8 cellular contexts compared by ENCODE assay signal in the genomic region with DNA sequence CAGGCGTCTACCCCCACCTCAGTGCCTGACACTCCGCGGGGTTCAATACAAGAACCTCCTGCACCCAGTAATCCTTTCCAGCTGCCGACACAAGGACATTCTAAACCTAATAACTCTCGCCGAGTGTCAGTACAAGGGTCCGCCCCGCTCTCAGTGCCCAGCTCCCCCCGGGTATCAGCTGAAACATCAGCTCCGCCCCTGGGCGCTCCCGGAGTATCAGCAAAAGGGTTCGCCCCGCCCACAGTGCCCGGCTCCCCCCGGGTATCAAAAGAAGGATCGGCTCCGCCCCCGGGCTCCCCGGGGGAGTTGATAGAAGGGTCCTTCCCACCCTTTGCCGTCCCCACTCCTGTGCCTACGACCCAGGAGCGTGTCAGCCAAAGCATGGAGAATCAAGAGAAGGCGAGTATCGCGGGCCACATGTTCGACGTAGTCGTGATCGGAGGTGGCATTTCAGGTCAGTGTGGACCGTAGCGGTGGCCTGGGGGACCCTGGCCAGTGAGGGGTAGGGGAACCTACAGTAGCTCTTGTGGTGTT. TPM values are rescaled to one million over a fixed set of nuclear protein-coding genes. Genes with fewer than 3 reads are reported as not detected.
DNase-seq lines count a peak whose midpoint lies in the region; ATAC-seq, FAIRE-seq and TF ChIP-seq lines count a peak whose summit lies in the region.

A gene (plus strand): TSS at position 339 of the 534 bp plus-strand sequence. CDS start 43 bp downstream, at position 382.

- H3K4me3 Mint-ChIP-seq in T-cell, result peak within 1 kb of the TSS; percentile 82 to 89 (median 86)

- no peak for TF ChIP-seq POLR2A in HCT116 (IDR thresholded peaks at IDR 0.05; ENCODE audit: borderline replicate concordance, extremely low read depth, insufficient read depth, insufficient read length)
- no peak for TF ChIP-seq POLR2A in breast epithelium (IDR thresholded peaks at IDR 0.05)
- TF ChIP-seq POLR2A in GM12891 (IDR thresholded peaks at IDR 0.05; ENCODE audit: low read depth, low read length), result no peak

- CTCF ChIA-PET in HCT116 (lab: Charles Lee) (interaction anchor here (1.7 kb wide), 1 partner anchor 94 kb away, joined by 4 read pairs; no protein-coding TSS in a partner anchor), T-cell (lab: Charles Lee) (no interaction called here)

- no peak within 1 kb of the TSS; the same call in 1 of the 2 replicates for H3K27ac ChIP-seq in HCT116 (ENCODE audit: low read depth, low read length)
- H3K27ac ChIP-seq in breast epithelium, result peak within 1 kb of the TSS; percentile 80 to 89
- H3K27ac ChIP-seq in Karpas-422 (ENCODE audit: low read length), result no peak within 1 kb of the TSS

- TF ChIP-seq RAD21 in HCT116 (IDR thresholded peaks at IDR 0.05; ENCODE audit: low read depth), result no peak

- H4K20me1 ChIP-seq in HCT116 (ENCODE audit: insufficient read depth), result no peaks in the 10 kb centered on the region
- H4K20me1 ChIP-seq in Karpas-422 (ENCODE audit: insufficient read depth, low read depth, low read length), result no peaks in the 10 kb centered on the region

- BruUV-seq in HCT116 (replicated peaks; lab: Mats Ljungman, UMichigan), result no TSS peak

- H2AFZ ChIP-seq in HCT116 (ENCODE audit: low read depth, low read length, poor library complexity, severe bottlenecking) (peak within 1 kb of the TSS; percentile 68), Karpas-422 (ENCODE audit: low read length) (no peak within 1 kb of the TSS)

- no peaks in the 10 kb centered on the region for H3K36me3 Mint-ChIP-seq in T-cell

- peak within 1 kb of the TSS; percentile 54 to 72 for H3K4me3 ChIP-seq in HCT116 (replicated peaks in 1 of 2; ENCODE audit: low read depth in 1 of 2, low read length in 2 of 2)
- peak within 1 kb of the TSS; percentile 68 to 77 (median 70) for H3K4me3 ChIP-seq in breast epithelium
- peak within 1 kb of the TSS; percentile 64 for H3K4me3 ChIP-seq in iPS-18c (ENCODE audit: insufficient read depth, low read depth, low read length)
- peak within 1 kb of the TSS; percentile 60 for H3K4me3 ChIP-seq in retinal pigment epithelial cell (ENCODE audit: low read length)
- no peak within 1 kb of the TSS for H3K4me3 ChIP-seq in Karpas-422 (ENCODE audit: low read length)

- DNase-seq in HCT116 (ENCODE audit: low read depth, low spot score) (no peak), T-cell (peak in 19 of 34 experiments; percentile 1 to 29 (median 10)), breast epithelium (ENCODE audit: low spot score in 2 of 2) (peak; percentile 54 to 66), retinal pigment epithelial cell (ENCODE audit: low read depth) (no peak), NOMO-1 treated with DMSO at 0.1 percent for 48 hours (lab: John Stamatoyannopoulos, UW; ENCODE audit: unreplicated experiment) (no peak), GM12891 (ENCODE audit: insufficient read length, low spot score) (no peak), Karpas-422 (no peak)

- POLR2A ChIA-PET in HCT116 (lab: Charles Lee), result no interaction called here
- POLR2A ChIA-PET in T-cell (lab: Charles Lee), result no interaction called here

- H3K27me3 ChIP-seq in HCT116 (ENCODE audit: insufficient read depth, low read length) (no peaks in the 10 kb centered on the region), breast epithelium (peaks cover 0 to 20% of the 10 kb centered on the region in 2 donors), Karpas-422 (ENCODE audit: low read length) (no peaks in the 10 kb centered on the region)

- H3K9me3 ChIP-seq in HCT116 (ENCODE audit: control insufficient read depth in 1 of 2, insufficient read depth in 1 of 2, low read depth in 1 of 2, low read length in 2 of 2) (no peaks in the 10 kb centered on the region), breast epithelium (no peaks in the 10 kb centered on the region), iPS-18c (ENCODE audit: control insufficient read depth, insufficient read depth, low read length) (no peaks in the 10 kb centered on the region), Karpas-422 (ENCODE audit: low read length) (peaks cover 7% of the 10 kb centered on the region; the same call in 1 of the 2 replicates)

- peaks cover 2 to 13% of the 10 kb centered on the region in 2 donors for H3K27me3 Mint-ChIP-seq in T-cell

- RAD21 ChIA-PET in HCT116 (lab: Charles Lee; ENCODE audit: low non-redundant PET in 1 of 2, low total read pairs in 2 of 2, uncharacterized antibody in 2 of 2, unreplicated experiment in 2 of 2), result no interaction called here

- H3K4me1 Mint-ChIP-seq in T-cell, result peaks cover 4 to 12% (median 9%) of the 10 kb centered on the region in 3 donors

- TF ChIP-seq CTCF in HCT116 (IDR thresholded peaks at IDR 0.05 in 2 of 3, conservative IDR thresholded peaks at IDR 0.05 in 1 of 3; ENCODE audit: borderline replicate concordance in 1 of 3, insufficient read depth in 1 of 3, low read depth in 2 of 3, low read length in 2 of 3) (no peak), breast epithelium (IDR thresholded peaks at IDR 0.05) (no peak), retinal pigment epithelial cell (conservative IDR thresholded peaks at IDR 0.05; ENCODE audit: low read depth, low read length) (no peak)

- no peak for FAIRE-seq in GM12891 (lab: Jason Lieb, UNC)

- ATAC-seq in HCT116 (peak; percentile 48), T-cell (replicated peaks in 1 of 4) (no peak)

- H3K79me2 ChIP-seq in HCT116 (ENCODE audit: insufficient read depth, low read length) (no peaks in the 10 kb centered on the region), Karpas-422 (ENCODE audit: low read length) (no peaks in the 10 kb centered on the region)

- intact Hi-C loops in HCT116 (cut with micrococcal nuclease), result no loop called here
- intact Hi-C loops in breast epithelium (cut with DNase I; ENCODE audit: low total_unique reads), result no loop called here

- no peaks in the 10 kb centered on the region for H3K9me2 ChIP-seq in HCT116 (ENCODE audit: insufficient read depth)
- H3K9me2 ChIP-seq in Karpas-422 (replicated peaks; ENCODE audit: insufficient read depth, low read length), result no peaks in the 10 kb centered on the region

- peak within 1 kb of the TSS; percentile 36 to 41 for H3K27ac Mint-ChIP-seq in T-cell

- H3K36me3 ChIP-seq in HCT116 (ENCODE audit: control insufficient read depth in 1 of 2, insufficient read depth in 2 of 2, low read length in 2 of 2) (no peaks in the 10 kb centered on the region), breast epithelium (no peaks in the 10 kb centered on the region), Karpas-422 (ENCODE audit: insufficient read depth, low read length) (no peaks in the 10 kb centered on the region)

- H3K9me3 Mint-ChIP-seq in T-cell, result no peaks in the 10 kb centered on the region

- H3K4me1 ChIP-seq in HCT116 (ENCODE audit: control insufficient read depth in 1 of 2, insufficient read depth in 2 of 2, low read length in 2 of 2), result peaks cover 0 to 3% of the 10 kb centered on the region in 2 experiments; a peak in 1 of 4 replicates
- H3K4me1 ChIP-seq in breast epithelium, result no peaks in the 10 kb centered on the region
- no peaks in the 10 kb centered on the region for H3K4me1 ChIP-seq in Karpas-422 (ENCODE audit: low read length)

- H3K4me2 ChIP-seq in HCT116 (ENCODE audit: low read length) (peak within 1 kb of the TSS; percentile 89), Karpas-422 (ENCODE audit: low read depth, low read length, poor library complexity, severe bottlenecking) (no peak within 1 kb of the TSS)

- H3K9ac ChIP-seq in HCT116 (ENCODE audit: low read length) (peak within 1 kb of the TSS; percentile 67), Karpas-422 (ENCODE audit: low read length) (no peak within 1 kb of the TSS)

TF ChIP-seq in HCT116, 20 proteins besides CTCF, POLR2A, EP300 and RAD21:
- TF ChIP-seq TCF7L2 (IDR thresholded peaks at IDR 0.05; ENCODE audit: borderline replicate concordance, extremely low read depth, insufficient read depth, insufficient read length) (peak; percentile 23), EZH2phosphoT487 (IDR thresholded peaks at IDR 0.05; ENCODE audit: borderline replicate concordance) (no peak)

TF ChIP-seq in GM12891, 5 proteins besides CTCF, POLR2A, EP300 and RAD21:
- TF ChIP-seq PAX5 (IDR thresholded peaks at IDR 0.05; ENCODE audit: insufficient read depth, low read length, severe bottlenecking), result no peak
- TF ChIP-seq SPI1 (IDR thresholded peaks at IDR 0.05; ENCODE audit: low read depth, low read length), result no peak
- TF ChIP-seq POU2F2 (IDR thresholded peaks at IDR 0.05; ENCODE audit: low read depth, low read length), result no peak
- TF ChIP-seq POLR2AphosphoS5 (IDR thresholded peaks at IDR 0.05; ENCODE audit: low read depth, low read length), result no peak
- no peak for TF ChIP-seq TAF1 (IDR thresholded peaks at IDR 0.05; ENCODE audit: low read depth, low read length)
TF ChIP-seq in GM12891: peak in this region for 0.

RNA-seq across cellular contexts. Expression of the gene that starts here (rescaled TPM):
- total RNA-seq in HCT116 (2021; ENCODE audit: unreplicated experiment), result 13.6 TPM
- polyA plus RNA-seq in HCT116 (2012), result 4.9 and 6.1 TPM in 2 replicates
- under 1 TPM in 4 of 5 donors, not detected in 1; 0.08 to 0.55 (median 0.37) TPM for total RNA-seq in T-cell
- total RNA-seq in breast epithelium, result 100 to 1,000 TPM; 124 to 558 (median 128) TPM
- not detected for polyA plus RNA-seq in GM12891 (2012; ENCODE audit: low read depth, missing spikeins)
- not detected in 2 replicates for total RNA-seq in Karpas-422 (2014; rRNA removed; shearing (Covaris generic); ENCODE audit: low replicate concordance)

Comparison
In these comparisons a context has a peak if more than half of its experiments do, and no peak if none do; other contexts are left out.
1. Peak in DNase-seq in T-cell; RNA of the gene not detected or under 1 TPM.
2. DNase-seq: peak in breast epithelium (2 of 2); none in HCT116 (single experiment), retinal pigment epithelial cell (single experiment), NOMO-1 treated with DMSO at 0.1 percent for 48 hours (single experiment), GM12891 (single experiment) and Karpas-422 (single experiment).
3. H3K27ac ChIP-seq: peak in breast epithelium (2 of 2); none in HCT116 (single experiment) and Karpas-422 (single experiment).